1 cellular context compared by ENCODE assay signal in the genomic region with DNA sequence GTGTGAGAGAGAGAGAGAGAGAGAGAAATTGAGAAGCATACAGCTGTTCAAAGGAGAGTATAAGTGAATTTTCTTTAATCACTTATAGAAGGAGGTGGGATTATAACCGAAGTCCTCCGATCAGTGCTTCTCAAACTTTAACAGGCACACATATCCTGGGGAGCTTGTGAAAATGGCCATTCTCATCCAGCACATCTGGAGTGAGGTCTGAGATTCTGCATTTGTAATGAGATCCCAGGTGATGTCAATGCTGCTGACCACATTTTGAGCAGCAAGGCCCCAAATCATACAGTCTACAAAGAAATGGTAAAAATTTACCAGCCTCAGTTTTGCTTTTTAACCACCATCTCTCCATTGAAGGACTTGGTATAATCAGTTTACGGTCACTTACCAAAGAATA.
TF ChIP-seq lines count a peak whose summit lies in the region.

No MANE protein-coding gene starts in this region.

TF ChIP-seq in liver, 16 proteins besides CTCF, POLR2A, EP300 and RAD21 (continued from another document):
- no peak for TF ChIP-seq ZBTB33 (IDR thresholded peaks at IDR 0.05)
- TF ChIP-seq, protein P1, sequence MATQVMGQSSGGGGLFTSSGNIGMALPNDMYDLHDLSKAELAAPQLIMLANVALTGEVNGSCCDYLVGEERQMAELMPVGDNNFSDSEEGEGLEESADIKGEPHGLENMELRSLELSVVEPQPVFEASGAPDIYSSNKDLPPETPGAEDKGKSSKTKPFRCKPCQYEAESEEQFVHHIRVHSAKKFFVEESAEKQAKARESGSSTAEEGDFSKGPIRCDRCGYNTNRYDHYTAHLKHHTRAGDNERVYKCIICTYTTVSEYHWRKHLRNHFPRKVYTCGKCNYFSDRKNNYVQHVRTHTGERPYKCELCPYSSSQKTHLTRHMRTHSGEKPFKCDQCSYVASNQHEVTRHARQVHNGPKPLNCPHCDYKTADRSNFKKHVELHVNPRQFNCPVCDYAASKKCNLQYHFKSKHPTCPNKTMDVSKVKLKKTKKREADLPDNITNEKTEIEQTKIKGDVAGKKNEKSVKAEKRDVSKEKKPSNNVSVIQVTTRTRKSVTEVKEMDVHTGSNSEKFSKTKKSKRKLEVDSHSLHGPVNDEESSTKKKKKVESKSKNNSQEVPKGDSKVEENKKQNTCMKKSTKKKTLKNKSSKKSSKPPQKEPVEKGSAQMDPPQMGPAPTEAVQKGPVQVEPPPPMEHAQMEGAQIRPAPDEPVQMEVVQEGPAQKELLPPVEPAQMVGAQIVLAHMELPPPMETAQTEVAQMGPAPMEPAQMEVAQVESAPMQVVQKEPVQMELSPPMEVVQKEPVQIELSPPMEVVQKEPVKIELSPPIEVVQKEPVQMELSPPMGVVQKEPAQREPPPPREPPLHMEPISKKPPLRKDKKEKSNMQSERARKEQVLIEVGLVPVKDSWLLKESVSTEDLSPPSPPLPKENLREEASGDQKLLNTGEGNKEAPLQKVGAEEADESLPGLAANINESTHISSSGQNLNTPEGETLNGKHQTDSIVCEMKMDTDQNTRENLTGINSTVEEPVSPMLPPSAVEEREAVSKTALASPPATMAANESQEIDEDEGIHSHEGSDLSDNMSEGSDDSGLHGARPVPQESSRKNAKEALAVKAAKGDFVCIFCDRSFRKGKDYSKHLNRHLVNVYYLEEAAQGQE (IDR thresholded peaks at IDR 0.05), result no peak
